In genomic region chr16:89923640-89924297, GRCh38 we compare ENCODE assay signal across 8 cellular contexts. TPM values are rescaled to one million over a fixed set of nuclear protein-coding genes. Genes with fewer than 3 reads are reported as not detected.
A peak's percentile ranks its signal among the peaks of the same experiment; 100 is the strongest.
DNase-seq lines count a peak whose midpoint lies in the region; ATAC-seq and TF ChIP-seq lines count a peak whose summit lies in the region.

No MANE protein-coding gene starts in this region.

- H3K9me3 ChIP-seq in endodermal cell (ENCODE audit: control insufficient read depth, low read length): no peaks in the 10 kb centered on the region
- no peaks in the 10 kb centered on the region for H3K9me3 ChIP-seq in prostate gland

- H3K36me3 Mint-ChIP-seq in endodermal cell (ENCODE audit: low read depth): peaks cover 5% of the 10 kb centered on the region

- peak overlapping the region; percentile 69 for H3K9ac ChIP-seq in endodermal cell (ENCODE audit: extremely low read depth, low read length, poor library complexity, severe bottlenecking)

- ATAC-seq in HG03139 (IDR thresholded peaks at IDR 0.05; ENCODE audit: unreplicated experiment) (no peak), GM18909 (IDR thresholded peaks at IDR 0.05; ENCODE audit: poor library complexity, unreplicated experiment) (no peak)

- peak overlapping the region; percentile 79 for H3K4me3 Mint-ChIP-seq in endodermal cell

- H3K27me3 Mint-ChIP-seq in endodermal cell (ENCODE audit: insufficient read depth): peaks cover 35% of the 10 kb centered on the region

- H3K4me1 ChIP-seq in endodermal cell (ENCODE audit: control insufficient read depth, insufficient read depth, low read length) (no peaks in the 10 kb centered on the region), prostate gland (replicated peaks) (peaks cover 2% of the 10 kb centered on the region)

- H3K4me1 Mint-ChIP-seq in endodermal cell: peaks cover 14% of the 10 kb centered on the region

- TF ChIP-seq CTCF in endodermal cell (conservative IDR thresholded peaks at IDR 0.05): no peak
- no peak for TF ChIP-seq CTCF in prostate gland (IDR thresholded peaks at IDR 0.05)

- no peaks in the 10 kb centered on the region for H3K9me3 Mint-ChIP-seq in endodermal cell

- peak overlapping the region; percentile 84 for H3K4me3 ChIP-seq in endodermal cell (ENCODE audit: low read length)
- peak overlapping the region; percentile 40 to 56 for H3K4me3 ChIP-seq in prostate gland

- no peak overlapping the region for H3K27ac Mint-ChIP-seq in endodermal cell

- H3K36me3 ChIP-seq in endodermal cell (ENCODE audit: control insufficient read depth, insufficient read depth, low read length): peaks cover 11% of the 10 kb centered on the region
- no peaks in the 10 kb centered on the region for H3K36me3 ChIP-seq in prostate gland

- TF ChIP-seq POLR2A in prostate gland (IDR thresholded peaks at IDR 0.05): no peak

- no peaks in the 10 kb centered on the region for H3K27me3 ChIP-seq in endodermal cell (ENCODE audit: control insufficient read depth, insufficient read depth, low read length, poor library complexity, severe bottlenecking)
- no peaks in the 10 kb centered on the region for H3K27me3 ChIP-seq in prostate gland (replicated peaks; ENCODE audit: insufficient read depth)

- 0 to 1% methylated on average over 6 to 41 of the region's 41 CpGs for WGBS in endodermal cell (ENCODE audit: insufficient coverage in 1 of 2, insufficient read length in 1 of 2), 2 experiments
- WGBS in prostate gland: 2% methylated on average over 37 of the region's 41 CpGs

- intact Hi-C loops in prostate gland (cut with DNase I): no loop called here

- H3K27ac ChIP-seq in endodermal cell (ENCODE audit: low read depth, low read length) (peak overlapping the region; percentile 93), prostate gland (no peak overlapping the region)

- peak; percentile 64 for DNase-seq in ELF-1 (ENCODE audit: low read depth, low spot score)
- peak; percentile 84 for DNase-seq in NCI-H2227 (lab: John Stamatoyannopoulos, UW; ENCODE audit: unreplicated experiment)
- DNase-seq in endodermal cell: peak; percentile 85
- no peak for DNase-seq in prostate gland (ENCODE audit: low spot score)
- DNase-seq in foreskin melanocyte: no peak
- DNase-seq in NK-92 treated with Interleukin-12 subunit alpha and Interleukin-12 subunit beta, amount 100 ng/mL, for 24 hours (lab: John Stamatoyannopoulos, UW): no peak

RNA-seq across cellular contexts. Expression of gene TUBB3, which starts 0.6 kb away (rescaled TPM):
- 100 to 1,000 TPM; 109 to 140 TPM for total RNA-seq in endodermal cell
- 466 TPM for polyA plus RNA-seq in endodermal cell (2013, experiment 1 of 2)
- polyA plus RNA-seq in endodermal cell (2013, experiment 2 of 2): 448 TPM
- 10 to 100 TPM in 1 of 2 donors, under 1 TPM in 1; 0.82 to 20.7 TPM for total RNA-seq in prostate gland

RNA-seq across cellular contexts. Expression of gene MC1R, which starts 5.1 kb away (rescaled TPM):
- total RNA-seq in endodermal cell (1 to 10 TPM; 3.4 to 4.8 TPM), prostate gland (10 to 100 TPM in 1 of 2 donors, 1 to 10 TPM in 1; 5.6 to 22.5 TPM)
- polyA plus RNA-seq in endodermal cell (2013, experiment 1 of 2): 2.7 TPM
- polyA plus RNA-seq in endodermal cell (2013, experiment 2 of 2): 2.9 TPM

RNA-seq across cellular contexts. Expression of gene DEF8, which starts 24.8 kb away (rescaled TPM):
- total RNA-seq in endodermal cell (10 to 100 TPM; 74.9 to 81.2 TPM), prostate gland (10 to 100 TPM; 63.9 to 79.9 TPM)
- polyA plus RNA-seq in endodermal cell (2013, experiment 1 of 2): 53.8 TPM
- polyA plus RNA-seq in endodermal cell (2013, experiment 2 of 2): 53.3 TPM

RNA-seq across cellular contexts. Expression of gene TCF25, which starts 50.4 kb away (rescaled TPM):
- total RNA-seq in endodermal cell (100 to 1,000 TPM; 172 to 176 TPM), prostate gland (100 to 1,000 TPM; 141 to 302 TPM)
- 131 TPM for polyA plus RNA-seq in endodermal cell (2013, experiment 1 of 2)
- 130 TPM for polyA plus RNA-seq in endodermal cell (2013, experiment 2 of 2)

Comparison
In these comparisons a context has a peak if more than half of its experiments do, and no peak if none do; other contexts are left out.
1. DNase-seq: peak in ELF-1 (single experiment), NCI-H2227 (single experiment) and endodermal cell (single experiment); none in prostate gland (single experiment), foreskin melanocyte (single experiment) and NK-92 treated with Interleukin-12 subunit alpha and Interleukin-12 subunit beta, amount 100 ng/mL, for 24 hours (single experiment).
2. RNA of gene TUBB3, which starts 0.6 kb away (total RNA-seq): 109 to 140 TPM in endodermal cell; 0.82 to 20.7 TPM in prostate gland; every median in the first group is over 4 times any median in the second.